8 cellular contexts compared by ENCODE assay signal in the genomic region with DNA sequence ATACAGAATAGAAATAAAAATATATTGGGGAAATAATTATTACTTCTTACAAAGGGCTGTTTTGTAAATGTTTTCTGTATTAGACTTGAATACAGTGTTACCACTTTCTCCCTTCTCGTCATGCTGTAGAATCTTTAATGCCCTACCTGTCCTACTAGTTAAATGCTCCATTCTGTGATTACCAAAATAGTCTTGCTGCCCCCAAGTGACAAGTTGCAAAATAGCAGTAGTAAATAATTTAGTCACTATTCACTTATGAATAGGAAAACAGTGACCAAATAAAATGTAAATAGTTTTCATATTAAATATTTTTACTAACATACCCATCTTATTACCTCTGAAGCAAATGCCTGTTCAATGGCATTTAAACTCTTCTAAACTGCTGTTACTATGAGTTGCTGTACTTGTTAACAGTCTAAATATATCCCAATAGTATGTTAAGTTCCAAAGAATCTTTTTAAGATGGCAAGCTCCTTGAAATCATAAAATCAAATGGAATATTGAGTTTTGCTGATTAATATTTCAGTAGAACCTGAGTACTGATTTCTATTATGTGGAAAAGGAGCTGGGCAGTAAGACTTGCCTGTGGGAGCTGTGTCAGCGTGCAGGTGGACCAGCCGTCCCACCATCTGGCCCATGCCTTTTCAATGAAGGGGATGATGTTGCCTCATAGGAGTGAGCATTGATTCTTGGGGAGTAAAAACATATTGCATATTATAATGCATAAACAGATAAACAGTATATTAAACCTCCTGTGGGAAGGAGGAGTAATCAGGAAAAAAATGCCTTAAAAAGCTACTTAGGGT. TPM values are rescaled to one million over a fixed set of nuclear protein-coding genes. Genes with fewer than 3 reads are reported as not detected.
DNase-seq lines count a peak whose midpoint lies in the region; ATAC-seq and TF ChIP-seq lines count a peak whose summit lies in the region.

No MANE protein-coding gene starts in this region.

- no peak for ATAC-seq in upper lobe of left lung (ENCODE audit: low FRiP score in 2 of 2)

- peak; percentile 55 for DNase-seq in A172 (ENCODE audit: low spot score)
- peak; percentile 3 for DNase-seq in Daoy (ENCODE audit: low read depth)
- DNase-seq in NCI-H460 (ENCODE audit: extremely low read depth, low read depth): peak; percentile 34
- DNase-seq in endodermal cell: no peak
- no peak for DNase-seq in prostate gland (ENCODE audit: low spot score)
- DNase-seq in upper lobe of left lung: no peak
- no peak for DNase-seq in HuH-7.5 (ENCODE audit: low spot score)
- DNase-seq in COLO829 (ENCODE audit: low spot score): no peak

- TF ChIP-seq EP300 in upper lobe of left lung (IDR thresholded peaks at IDR 0.05): no peak

- no peak for TF ChIP-seq POLR2A in prostate gland (IDR thresholded peaks at IDR 0.05)
- no peak for TF ChIP-seq POLR2A in upper lobe of left lung (IDR thresholded peaks at IDR 0.05)

- no peak overlapping the region for H3K27ac Mint-ChIP-seq in endodermal cell

- peaks cover 13% of the 10 kb centered on the region for H3K9me3 Mint-ChIP-seq in endodermal cell

- H3K36me3 ChIP-seq in endodermal cell (ENCODE audit: control insufficient read depth, insufficient read depth, low read length) (peaks cover 39% of the 10 kb centered on the region), prostate gland (no peaks in the 10 kb centered on the region), upper lobe of left lung (peaks cover 0 to 32% (median 8%) of the 10 kb centered on the region in 4 donors)

- H3K9ac ChIP-seq in endodermal cell (ENCODE audit: extremely low read depth, low read length, poor library complexity, severe bottlenecking): no peak overlapping the region

- no peak overlapping the region for H3K4me3 Mint-ChIP-seq in endodermal cell

- WGBS in endodermal cell (ENCODE audit: insufficient coverage in 1 of 2, insufficient read length in 1 of 2), 2 experiments: 93% methylated on average over 3 of the region's 3 CpGs; no CpG with 5 or more reads in 1 of the 2 experiments
- WGBS in prostate gland: 69% methylated on average over 3 of the region's 3 CpGs
- WGBS in upper lobe of left lung, 2 donors: 81 to 83% methylated on average over 3 of the region's 3 CpGs

- H3K4me1 Mint-ChIP-seq in endodermal cell: no peaks in the 10 kb centered on the region

- peaks cover 23% of the 10 kb centered on the region for H3K9me3 ChIP-seq in endodermal cell (ENCODE audit: control insufficient read depth, low read length)
- no peaks in the 10 kb centered on the region for H3K9me3 ChIP-seq in prostate gland
- H3K9me3 ChIP-seq in upper lobe of left lung: no peaks in the 10 kb centered on the region

- H3K36me3 Mint-ChIP-seq in endodermal cell (ENCODE audit: low read depth): peaks cover 54% of the 10 kb centered on the region

- H3K4me3 ChIP-seq in endodermal cell (ENCODE audit: low read length): no peak overlapping the region
- no peak overlapping the region for H3K4me3 ChIP-seq in prostate gland
- no peak overlapping the region for H3K4me3 ChIP-seq in upper lobe of left lung

- peak; percentile 77 for TF ChIP-seq CTCF in endodermal cell (conservative IDR thresholded peaks at IDR 0.05)
- TF ChIP-seq CTCF in prostate gland (IDR thresholded peaks at IDR 0.05): peak in 3 of 4 experiments; percentile 11 to 53 (median 53)
- peak in 3 of 6 experiments; percentile 35 to 50 (median 46) for TF ChIP-seq CTCF in upper lobe of left lung (IDR thresholded peaks at IDR 0.05)

- H3K27ac ChIP-seq in endodermal cell (ENCODE audit: low read depth, low read length) (no peak overlapping the region), prostate gland (no peak overlapping the region), upper lobe of left lung (no peak overlapping the region)

- no peaks in the 10 kb centered on the region for H3K27me3 ChIP-seq in endodermal cell (ENCODE audit: control insufficient read depth, insufficient read depth, low read length, poor library complexity, severe bottlenecking)
- no peaks in the 10 kb centered on the region for H3K27me3 ChIP-seq in prostate gland (replicated peaks; ENCODE audit: insufficient read depth)
- no peaks in the 10 kb centered on the region for H3K27me3 ChIP-seq in upper lobe of left lung

- no peaks in the 10 kb centered on the region for H3K27me3 Mint-ChIP-seq in endodermal cell (ENCODE audit: insufficient read depth)

- H3K4me1 ChIP-seq in endodermal cell (ENCODE audit: control insufficient read depth, insufficient read depth, low read length) (no peaks in the 10 kb centered on the region), prostate gland (replicated peaks) (no peaks in the 10 kb centered on the region), upper lobe of left lung (no peaks in the 10 kb centered on the region)

- intact Hi-C loops in prostate gland (cut with DNase I): loop anchor here (10.0 kb wide), 1 partner anchor 511 kb away; no protein-coding TSS in a partner anchor

RNA-seq across cellular contexts. Expression of gene OIT3, which starts 18.1 kb away (rescaled TPM):
- total RNA-seq in A172 (2014; rRNA removed; shearing (Covaris generic)): not detected in 2 replicates
- total RNA-seq in Daoy (2014; rRNA removed; shearing (Covaris generic)): not detected in 2 replicates
- total RNA-seq in NCI-H460 (2014; rRNA removed; shearing (Covaris generic)): not detected in 2 replicates
- not detected in 2 replicates for polyA plus RNA-seq in NCI-H460 (2014; cell fraction: nucleus; rRNA removed)
- total RNA-seq in endodermal cell: under 1 TPM in 1 of 2 donors, not detected in 1; 0.13 TPM
- polyA plus RNA-seq in endodermal cell (2013, experiment 1 of 2): not detected
- polyA plus RNA-seq in endodermal cell (2013, experiment 2 of 2): not detected
- not detected for total RNA-seq in prostate gland
- total RNA-seq in upper lobe of left lung: under 1 TPM in 2 of 6 donors, not detected in 4; 0.15 to 0.20 TPM

Comparison
In these comparisons a context has a peak if more than half of its experiments do, and no peak if none do; other contexts are left out.
1. DNase-seq: peak in A172 (single experiment), Daoy (single experiment) and NCI-H460 (single experiment); none in endodermal cell (single experiment), prostate gland (single experiment), upper lobe of left lung (0 of 2), HuH-7.5 (single experiment) and COLO829 (single experiment).